ENCODE assay signal across 25 cellular contexts in the genomic region with DNA sequence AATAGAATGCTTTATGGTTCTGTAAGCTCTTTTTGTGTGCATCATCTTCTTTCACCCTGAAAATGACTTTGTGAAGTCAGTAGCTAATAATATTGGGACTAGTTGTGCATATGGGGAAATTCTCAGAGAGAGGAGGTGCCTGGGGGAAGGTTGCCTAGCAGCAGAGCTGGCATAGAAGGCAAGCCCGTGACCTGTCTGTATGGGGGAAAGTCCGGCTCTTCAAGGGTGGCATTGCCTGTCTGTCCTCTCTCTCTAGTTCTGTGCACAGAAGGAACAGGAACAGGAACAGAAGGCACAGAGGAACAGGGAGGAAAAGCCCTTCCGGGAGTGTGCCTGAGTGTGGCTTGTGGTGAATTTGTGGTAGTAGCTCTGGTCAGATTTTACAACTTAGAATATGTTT. TPM values are rescaled to one million over a fixed set of nuclear protein-coding genes. Genes with fewer than 3 reads are reported as not detected.
A peak's percentile ranks its signal among the peaks of the same experiment; 100 is the strongest.
DNase-seq lines count a peak whose midpoint lies in the region; ATAC-seq and TF ChIP-seq lines count a peak whose summit lies in the region.
"Had no signal": no experiment of that assay in that cellular context is flagged by ENCODE, and none has a peak within 500 bp of the region (broad histone marks: within the 10 kb centered on the region; RNA-seq: fewer than 3 reads in every experiment).

No MANE protein-coding gene starts in this region.

- H3K4me2 ChIP-seq in mesendoderm (ENCODE audit: low read length), result no peak overlapping the region

- peaks cover 2% of the 10 kb centered on the region for H3K4me1 ChIP-seq in mesendoderm (ENCODE audit: control insufficient read depth, low read depth, low read length)
- H3K4me1 ChIP-seq: Caco-2, upper lobe of left lung had no signal

- no peak for TF ChIP-seq CTCF in epithelial cell of esophagus (IDR thresholded peaks at IDR 0.05; ENCODE audit: insufficient read depth, low read depth, low read length, missing control alignments)

- peak; percentile 46 for DNase-seq in DMS53 (lab: John Stamatoyannopoulos, UW)
- DNase-seq in DMS53 treated with DMSO at 0.1 percent for 48 hours (lab: John Stamatoyannopoulos, UW; ENCODE audit: unreplicated experiment), result no peak
- DNase-seq in COLO668 (lab: John Stamatoyannopoulos, UW; ENCODE audit: unreplicated experiment), result peak; percentile 50
- DNase-seq in epithelial cell of esophagus (ENCODE audit: low read depth), result peak; percentile 9
- no peak for DNase-seq in activated T-cell treated with anti-CD3 and anti-CD28 coated beads for 4 hours
- DNase-seq in mesendoderm, result no peak
- DNase-seq: activated CD8-positive, alpha-beta memory T cell treated with anti-CD3 and anti-CD28 coated beads, Interleukin-2, amount 50 U/mL, for 48 hours; activated CD8-positive, alpha-beta T cell treated with anti-CD3 and anti-CD28 coated beads for 36 hours; activated naive CD4-positive, alpha-beta T cell treated with anti-CD3 and anti-CD28 coated beads, Interleukin-2, amount 50 U/mL, for 16 hours; amniotic stem cell; brain microvascular endothelial cell; Caco-2; HCEC 1CT; IMR-90; NCI-H1048; NCI-H1930; NCI-H345; NCI-H774; ovary; stimulated activated naive CD4-positive, alpha-beta T cell; upper lobe of left lung had no signal

- H2AK5ac ChIP-seq in mesendoderm (ENCODE audit: low read length), result no peak overlapping the region

- ATAC-seq in HG02759 (IDR thresholded peaks at IDR 0.05; ENCODE audit: unreplicated experiment), result peak; percentile 74
- no peak for ATAC-seq in HG02798 (IDR thresholded peaks at IDR 0.05; ENCODE audit: poor library complexity, unreplicated experiment)
- ATAC-seq: activated CD8-positive, alpha-beta T cell treated with anti-CD3 and anti-CD28 coated beads for 36 hours had no signal

- no peak overlapping the region for H3K9ac ChIP-seq in mesendoderm (ENCODE audit: low read length)

- H3K23ac ChIP-seq in mesendoderm (ENCODE audit: low read length), result no peak overlapping the region

- no peak overlapping the region for H4K8ac ChIP-seq in mesendoderm (ENCODE audit: low read depth, low read length)

- H2BK120ac ChIP-seq in mesendoderm (ENCODE audit: low read depth, low read length), result no peak overlapping the region

- H3K79me2 ChIP-seq in mesendoderm (ENCODE audit: control insufficient read depth, insufficient read depth, low read length), result no peaks in the 10 kb centered on the region

- no peaks in the 10 kb centered on the region for H3K27me3 ChIP-seq in mesendoderm (ENCODE audit: insufficient read depth, low read length, poor library complexity)
- H3K27me3 ChIP-seq: brain microvascular endothelial cell, ovary, upper lobe of left lung had no signal

- H3K56ac ChIP-seq in mesendoderm (ENCODE audit: low read length), result no peak overlapping the region

- no CpG with 5 or more reads among the region's 3 CpGs for WGBS in mesendoderm (ENCODE audit: extremely low coverage, insufficient coverage, low lambda C conversion rate)

- H3K27ac ChIP-seq in mesendoderm (ENCODE audit: low read depth, low read length), result no peak overlapping the region
- H3K27ac ChIP-seq: brain microvascular endothelial cell, C4-2B, ovary, skin epidermis, upper lobe of left lung had no signal

- H2BK15ac ChIP-seq in mesendoderm (replicated peaks; ENCODE audit: low read depth), result no peak overlapping the region

- H3K4ac ChIP-seq in mesendoderm (ENCODE audit: low read depth, low read length), result no peak overlapping the region

- no peak overlapping the region for H3K4me3 ChIP-seq in epithelial cell of esophagus (ENCODE audit: low read length)
- no peak overlapping the region for H3K4me3 ChIP-seq in mesendoderm (ENCODE audit: low read length)
- H3K4me3 ChIP-seq: ovary, skin epidermis, upper lobe of left lung had no signal

- no peak overlapping the region for H2BK5ac ChIP-seq in mesendoderm (ENCODE audit: low read length)

- no peak overlapping the region for H3K18ac ChIP-seq in mesendoderm (ENCODE audit: low read length)

- no peak overlapping the region for H4K5ac ChIP-seq in mesendoderm (ENCODE audit: low read length)

- H3K36me3 ChIP-seq in mesendoderm (ENCODE audit: control insufficient read depth, insufficient read depth, low read length), result no peaks in the 10 kb centered on the region
- H3K36me3 ChIP-seq: brain microvascular endothelial cell, ovary, upper lobe of left lung had no signal

- H3K79me1 ChIP-seq in mesendoderm (ENCODE audit: low read length), result no peaks in the 10 kb centered on the region

RNA-seq across cellular contexts. Expression of gene SH3GL2, which starts 33.1 kb away (rescaled TPM):
- polyA plus RNA-seq in mesendoderm (2013, experiment 1 of 2), result 1.5 TPM
- 1.7 TPM for polyA plus RNA-seq in mesendoderm (2013, experiment 2 of 2)

Comparison
In these comparisons a context has a peak if more than half of its experiments do, and no peak if none do; other contexts are left out.
1. DNase-seq: peak in DMS53 (single experiment), COLO668 (single experiment) and epithelial cell of esophagus (single experiment); none in DMS53 treated with DMSO at 0.1 percent for 48 hours (single experiment), activated T-cell treated with anti-CD3 and anti-CD28 coated beads for 4 hours (single experiment) and mesendoderm (single experiment).